ENCODE assay signal across 8 cellular contexts in genomic region chr9:37650873-37651768, GRCh38. TPM values are rescaled to one million over a fixed set of nuclear protein-coding genes. Genes with fewer than 3 reads are reported as not detected.
DNase-seq lines count a peak whose midpoint lies in the region; ATAC-seq and TF ChIP-seq lines count a peak whose summit lies in the region.

FRMPD1 (plus strand) TSS chr9:37650954; CDS start chr9:37692642, 41,688 bp downstream.

- TF ChIP-seq CTCF in Peyer's patch (IDR thresholded peaks at IDR 0.05) (peak in 1 of 6 experiments; percentile 11), ovary (IDR thresholded peaks at IDR 0.05) (no peak), upper lobe of left lung (IDR thresholded peaks at IDR 0.05) (peak in 1 of 6 experiments; percentile 28)

- peak; percentile 74 to 76 for ATAC-seq in CD4-positive, CD25-positive, alpha-beta regulatory T cell (ENCODE audit: low read depth in 2 of 2)
- ATAC-seq in GM19372 (IDR thresholded peaks at IDR 0.05; ENCODE audit: low read depth, unreplicated experiment) (peak; percentile 82), HG03571 (IDR thresholded peaks at IDR 0.05; ENCODE audit: unreplicated experiment) (peak; percentile 71), upper lobe of left lung (ENCODE audit: low FRiP score in 2 of 2) (peak; percentile 74 to 92)

- H3K4me3 ChIP-seq in CD4-positive, CD25-positive, alpha-beta regulatory T cell (ENCODE audit: low read depth, low read length) = no peak within 1 kb of the TSS
- H3K4me3 ChIP-seq in Peyer's patch = peak within 1 kb of the TSS; percentile 49 to 70 (median 59)
- H3K4me3 ChIP-seq in ovary = peak within 1 kb of the TSS; percentile 39
- peak within 1 kb of the TSS; percentile 8 to 59 (median 48) for H3K4me3 ChIP-seq in upper lobe of left lung

- H3K27me3 Mint-ChIP-seq in CD4-positive, CD25-positive, alpha-beta regulatory T cell = peaks cover 85% of the 10 kb centered on the region

- no peak within 1 kb of the TSS for H3K27ac ChIP-seq in CD4-positive, CD25-positive, alpha-beta regulatory T cell (ENCODE audit: insufficient read depth, low read length, poor library complexity, severe bottlenecking)
- H3K27ac ChIP-seq in Peyer's patch (no peak within 1 kb of the TSS), ovary (no peak within 1 kb of the TSS), upper lobe of left lung (no peak within 1 kb of the TSS)

- H3K27ac Mint-ChIP-seq in CD4-positive, CD25-positive, alpha-beta regulatory T cell = no peak within 1 kb of the TSS

- peaks cover 7% of the 10 kb centered on the region for H3K4me1 ChIP-seq in CD4-positive, CD25-positive, alpha-beta regulatory T cell (ENCODE audit: control insufficient read depth, insufficient read depth, low read length, poor library complexity, severe bottlenecking)
- H3K4me1 ChIP-seq in Peyer's patch (peaks cover 0 to 10% (median 6%) of the 10 kb centered on the region in 4 donors), ovary (ENCODE audit: insufficient read depth) (peaks cover 7% of the 10 kb centered on the region), upper lobe of left lung (peaks cover 10 to 16% (median 12%) of the 10 kb centered on the region in 4 donors)

- TF ChIP-seq POLR2A in Peyer's patch (IDR thresholded peaks at IDR 0.05) = no peak
- no peak for TF ChIP-seq POLR2A in ovary (IDR thresholded peaks at IDR 0.05)
- TF ChIP-seq POLR2A in upper lobe of left lung (IDR thresholded peaks at IDR 0.05) = no peak

- peaks cover 42% of the 10 kb centered on the region for H3K27me3 ChIP-seq in CD4-positive, CD25-positive, alpha-beta regulatory T cell (ENCODE audit: control insufficient read depth, insufficient read depth, low read length)
- H3K27me3 ChIP-seq in Peyer's patch (peaks cover 0 to 3% of the 10 kb centered on the region in 2 donors), ovary (no peaks in the 10 kb centered on the region), upper lobe of left lung (peaks cover 0 to 15% (median 7%) of the 10 kb centered on the region in 4 donors)

- no peaks in the 10 kb centered on the region for H3K36me3 Mint-ChIP-seq in CD4-positive, CD25-positive, alpha-beta regulatory T cell

- peaks cover 4 to 11% (median 6%) of the 10 kb centered on the region in 4 donors for H3K4me1 Mint-ChIP-seq in CD4-positive, CD25-positive, alpha-beta regulatory T cell

- no peaks in the 10 kb centered on the region for H3K36me3 ChIP-seq in CD4-positive, CD25-positive, alpha-beta regulatory T cell (ENCODE audit: control insufficient read depth, insufficient read depth, low read length)
- H3K36me3 ChIP-seq in Peyer's patch (no peaks in the 10 kb centered on the region), ovary (no peaks in the 10 kb centered on the region), upper lobe of left lung (no peaks in the 10 kb centered on the region)

- peak within 1 kb of the TSS; percentile 53 to 84 (median 74) for H3K4me3 Mint-ChIP-seq in CD4-positive, CD25-positive, alpha-beta regulatory T cell

- no peak for TF ChIP-seq EP300 in ovary (IDR thresholded peaks at IDR 0.05)
- TF ChIP-seq EP300 in upper lobe of left lung (IDR thresholded peaks at IDR 0.05) = no peak

- no peaks in the 10 kb centered on the region for H3K9me3 Mint-ChIP-seq in CD4-positive, CD25-positive, alpha-beta regulatory T cell

- H3K9me3 ChIP-seq in CD4-positive, CD25-positive, alpha-beta regulatory T cell (ENCODE audit: control insufficient read depth in 2 of 2, low read length in 2 of 2) = no peaks in the 10 kb centered on the region
- H3K9me3 ChIP-seq in Peyer's patch (no peaks in the 10 kb centered on the region), ovary (no peaks in the 10 kb centered on the region), upper lobe of left lung (no peaks in the 10 kb centered on the region)

- peak; percentile 16 to 56 (median 26) for DNase-seq in CD4-positive, CD25-positive, alpha-beta regulatory T cell
- peak; percentile 19 to 86 (median 81) for DNase-seq in Peyer's patch
- peak; percentile 31 for DNase-seq in activated gamma-delta T cell treated with Interleukin-2 at 50 U/mL for 16 hours
- peak; percentile 69 for DNase-seq in germinal center (ENCODE audit: low spot score)
- DNase-seq in ovary = peak; percentile 20 to 70 (median 26)
- peak; percentile 52 to 95 for DNase-seq in upper lobe of left lung

- 1% methylated on average over 27 to 73 of the region's 73 CpGs for WGBS in ovary, 3 donors
- 1 to 3% methylated on average over 18 to 34 of the region's 73 CpGs for WGBS in upper lobe of left lung, 2 donors

- intact Hi-C loops in ovary (cut with DNase I) = no loop called here

RNA-seq across cellular contexts. Expression of gene FRMPD1, which starts in this region (rescaled TPM):
- not detected for total RNA-seq in CD4-positive, CD25-positive, alpha-beta regulatory T cell
- not detected for polyA plus RNA-seq in CD4-positive, CD25-positive, alpha-beta regulatory T cell
- total RNA-seq in Peyer's patch = under 1 TPM in 1 of 4 donors, not detected in 3; 0.40 TPM
- under 1 TPM in 3 of 7 donors, not detected in 4; 0.17 to 0.46 (median 0.26) TPM for total RNA-seq in ovary
- polyA plus RNA-seq in ovary = under 1 TPM; 0.01 to 0.27 TPM
- total RNA-seq in upper lobe of left lung = under 1 TPM in 5 of 6 donors, not detected in 1; under 0.01 to 0.39 (median 0.17) TPM

Comparison
In these comparisons a context has a peak if more than half of its experiments do, and no peak if none do; other contexts are left out.
1. Peak in DNase-seq and ATAC-seq in CD4-positive, CD25-positive, alpha-beta regulatory T cell; RNA of the gene not detected or under 1 TPM.
2. Peak in DNase-seq and H3K4me3 ChIP-seq in Peyer's patch; RNA of the gene not detected or under 1 TPM.
3. Peak in DNase-seq and H3K4me3 ChIP-seq in ovary; RNA of the gene not detected or under 1 TPM.
4. Peak in DNase-seq, ATAC-seq and H3K4me3 ChIP-seq in upper lobe of left lung; RNA of the gene not detected or under 1 TPM.
5. DNase-seq: peak in every context shown above with its lines; median percentile 81 in Peyer's patch; 74 in upper lobe of left lung; 69 in germinal center; 31 in activated gamma-delta T cell treated with Interleukin-2 at 50 U/mL for 16 hours; 26 in CD4-positive, CD25-positive, alpha-beta regulatory T cell; 26 in ovary.